ENCODE assay signal across 22 cellular contexts in genomic region chr10:111102381-111102973, GRCh38. TPM values are rescaled to one million over a fixed set of nuclear protein-coding genes. Genes with fewer than 3 reads are reported as not detected.
"Had no signal": no experiment of that assay in that cellular context is flagged by ENCODE, and none has a peak within 500 bp of the region (broad histone marks: within the 10 kb centered on the region; RNA-seq: fewer than 3 reads in every experiment).

No MANE protein-coding gene starts in this region.

- H3K36me3 Mint-ChIP-seq: activated naive CD4-positive, alpha-beta T cell treated with anti-CD3 and anti-CD28 coated beads, Interleukin-2, amount 50 U/mL, for 72 hours; naive thymus-derived CD4-positive, alpha-beta T cell; neural progenitor cell had no signal

- H3K9ac ChIP-seq: neural progenitor cell had no signal

- H3K27ac ChIP-seq: adrenal gland, cardiac muscle cell, coronary artery, left lung, neural progenitor cell, prostate gland, right atrium auricular region, testis, upper lobe of left lung had no signal

- H3K4me3 ChIP-seq: adrenal gland, cardiac muscle cell, coronary artery, left lung, neural progenitor cell, prostate gland, right atrium auricular region, testis, upper lobe of left lung had no signal

- ATAC-seq: activated naive CD4-positive, alpha-beta T cell treated with anti-CD3 and anti-CD28 coated beads, Interleukin-2, amount 50 U/mL, for 72 hours; left lung; naive thymus-derived CD4-positive, alpha-beta T cell had no signal

- H3K36me3 ChIP-seq: adrenal gland, cardiac muscle cell, left lung, neural progenitor cell, prostate gland, right atrium auricular region, upper lobe of left lung had no signal

- H3K9me3 ChIP-seq: adrenal gland, left lung, prostate gland, right atrium auricular region, testis, upper lobe of left lung had no signal

- DNase-seq: activated CD4-positive, alpha-beta T cell treated with anti-CD3 and anti-CD28 coated beads for 1 hour; activated CD8-positive, alpha-beta memory T cell treated with anti-CD3 and anti-CD28 coated beads for 24 hours; activated CD8-positive, alpha-beta memory T cell treated with anti-CD3 and anti-CD28 coated beads, Interleukin-2, amount 50 U/mL, for 48 hours; activated gamma-delta T cell; activated T-cell treated with anti-CD3 and anti-CD28 coated beads, Interleukin-2, amount 50 U/mL, for 48 hours; adrenal gland; left lung; mammary epithelial cell; naive thymus-derived CD4-positive, alpha-beta T cell; T1000; testis; upper lobe of left lung had no signal

- H3K27me3 ChIP-seq: adrenal gland, cardiac muscle cell, left lung, neural progenitor cell, right atrium auricular region, testis, upper lobe of left lung had no signal

- H3K9me3 Mint-ChIP-seq: activated naive CD4-positive, alpha-beta T cell treated with anti-CD3 and anti-CD28 coated beads, Interleukin-2, amount 50 U/mL, for 72 hours; naive thymus-derived CD4-positive, alpha-beta T cell; neural progenitor cell had no signal

- FAIRE-seq: endometrium, frontal cortex had no signal

- H3K27ac Mint-ChIP-seq: activated naive CD4-positive, alpha-beta T cell treated with anti-CD3 and anti-CD28 coated beads, Interleukin-2, amount 50 U/mL, for 72 hours; naive thymus-derived CD4-positive, alpha-beta T cell; neural progenitor cell had no signal

- H3K4me1 ChIP-seq: adrenal gland, left lung, neural progenitor cell, prostate gland, right atrium auricular region, testis, upper lobe of left lung had no signal

- H3K4me1 Mint-ChIP-seq: naive thymus-derived CD4-positive, alpha-beta T cell; neural progenitor cell had no signal

- H3K4me3 Mint-ChIP-seq: naive thymus-derived CD4-positive, alpha-beta T cell; neural progenitor cell had no signal

RNA-seq across cellular contexts. Expression of gene ADRA2A, which starts 25.6 kb away (rescaled TPM):
- total RNA-seq: activated naive CD4-positive, alpha-beta T cell treated with anti-CD3 and anti-CD28 coated beads, Interleukin-2, amount 50 U/mL, for 72 hours; kidney epithelial cell; mammary epithelial cell; T-helper 1 cell treated with Interleukin-12 subunit alpha and Interleukin-12 subunit beta and Interleukin-4 antibody, amounts not matched to agents 30 ng/mL and 1 ng/mL, for 36 hours had no signal
- polyA plus RNA-seq: cardiac muscle cell; mammary epithelial cell; naive thymus-derived CD4-positive, alpha-beta T cell had no signal
